24 cellular contexts compared by ENCODE assay signal in the genomic region with DNA sequence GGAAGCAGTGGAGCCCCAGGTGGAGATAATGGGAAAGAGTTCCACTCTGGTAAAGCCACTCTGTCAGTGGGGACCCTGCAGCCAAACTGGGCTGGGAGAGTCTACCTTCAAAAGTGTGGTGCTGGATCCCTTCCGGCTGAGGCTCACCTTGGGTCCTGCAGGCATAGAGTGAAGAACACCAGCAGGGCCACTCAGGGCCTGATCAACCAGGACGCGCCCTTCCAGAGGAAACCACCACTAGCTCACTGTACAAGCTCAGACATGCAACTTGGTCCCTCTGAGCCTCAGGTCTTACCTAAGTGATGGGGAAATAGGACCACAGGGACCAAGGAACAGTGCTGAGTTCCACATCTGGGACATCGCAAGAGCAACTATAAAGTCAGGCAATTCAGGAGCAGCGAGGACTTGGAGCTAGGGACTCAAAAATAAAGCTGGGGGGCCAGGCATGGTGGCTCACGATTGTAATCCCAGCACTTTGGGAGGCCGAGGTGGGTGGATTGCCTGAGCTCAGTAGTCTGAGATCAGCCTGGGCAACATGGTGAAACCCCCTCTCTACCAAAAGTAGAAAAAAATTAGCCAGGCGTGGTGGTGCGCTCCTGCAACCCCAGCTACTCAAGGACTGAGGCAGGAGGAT. TPM values are rescaled to one million over a fixed set of nuclear protein-coding genes. Genes with fewer than 3 reads are reported as not detected.
DNase-seq lines count a peak whose midpoint lies in the region; ATAC-seq, FAIRE-seq and TF ChIP-seq lines count a peak whose summit lies in the region.
"Had no signal": no experiment of that assay in that cellular context is flagged by ENCODE, and none has a peak within 500 bp of the region (broad histone marks: within the 10 kb centered on the region; RNA-seq: fewer than 3 reads in every experiment).

No MANE protein-coding gene starts in this region.

- H3K27ac ChIP-seq in right cardiac atrium (ENCODE audit: low read length): no peak overlapping the region
- H3K27ac ChIP-seq in naive thymus-derived CD4-positive, alpha-beta T cell (ENCODE audit: low read depth, low read length): no peak overlapping the region
- H3K27ac ChIP-seq: BLaER1 treated with 17β-estradiol and CSF1 and Interleukin-3, amounts not matched to agents 10 nM and 100 nM; Peyer's patch; SJCRH30 had no signal

- H3K9me3 Mint-ChIP-seq in WTC11: peaks cover 3% of the 10 kb centered on the region; the same call in 1 of the 2 replicates
- H3K9me3 Mint-ChIP-seq in naive thymus-derived CD4-positive, alpha-beta T cell: no peaks in the 10 kb centered on the region
- H3K9me3 Mint-ChIP-seq: activated T-helper 1 cell treated with anti-CD3 and anti-CD28 coated beads, Interleukin-12 subunit alpha, Interleukin-12 subunit beta, Interleukin-2, Interleukin-4 antibody, amounts not matched to agents 30 ng/mL and 10 ng/mL and 1 ng/mL, durations not matched to agents 14 hours and 24 hours and 36 hours; H9 had no signal

- peak; percentile 47 for DNase-seq in cardiac septum (ENCODE audit: low spot score)
- DNase-seq in right cardiac atrium: no peak
- DNase-seq in WTC11 (ENCODE audit: low spot score): no peak
- DNase-seq in islet precursor cell: peak; percentile 49
- no peak for DNase-seq in HTR-8/SVneo (ENCODE audit: insufficient read length, low spot score)
- DNase-seq in naive thymus-derived CD4-positive, alpha-beta T cell: no peak
- no peak for DNase-seq in SW 1271 (lab: John Stamatoyannopoulos, UW)
- DNase-seq: left cardiac atrium, NCI-H1105, NCI-H2029 treated with DMSO at 0.1 percent for 48 hours had no signal

- no peaks in the 10 kb centered on the region for H3K9me3 ChIP-seq in right cardiac atrium (ENCODE audit: control insufficient read depth, low read length)
- H3K9me3 ChIP-seq in naive thymus-derived CD4-positive, alpha-beta T cell (ENCODE audit: control insufficient read depth in 2 of 3, low read length in 3 of 3): no peaks in the 10 kb centered on the region
- H3K9me3 ChIP-seq: BLaER1 treated with 17β-estradiol and CSF1 and Interleukin-3, amounts not matched to agents 10 nM and 100 nM; Caco-2; Peyer's patch; SJCRH30 had no signal

- FAIRE-seq in HTR-8/SVneo (lab: Jason Lieb, UNC): no peak
- FAIRE-seq: urothelium cell line had no signal

- WGBS in right cardiac atrium: 79% methylated on average over 9 of the region's 9 CpGs

- peaks cover 65% of the 10 kb centered on the region for H3K27me3 Mint-ChIP-seq in WTC11 (ENCODE audit: low read depth)
- H3K27me3 Mint-ChIP-seq in naive thymus-derived CD4-positive, alpha-beta T cell: peaks cover 31 to 55% (median 39%) of the 10 kb centered on the region in 5 donors

- 0 out of 2 replicates have a peak overlapping the region, but pooled peaks have one; percentile 65 for H3K27ac Mint-ChIP-seq in WTC11
- no peak overlapping the region for H3K27ac Mint-ChIP-seq in naive thymus-derived CD4-positive, alpha-beta T cell
- H3K27ac Mint-ChIP-seq: activated naive CD8-positive, alpha-beta T cell; activated T-helper 1 cell treated with anti-CD3 and anti-CD28 coated beads, Interleukin-12 subunit alpha, Interleukin-12 subunit beta, Interleukin-2, Interleukin-4 antibody, amounts not matched to agents 30 ng/mL and 10 ng/mL and 1 ng/mL, durations not matched to agents 14 hours and 24 hours and 36 hours had no signal

- H3K4me3 Mint-ChIP-seq in WTC11: no peak overlapping the region
- H3K4me3 Mint-ChIP-seq in naive thymus-derived CD4-positive, alpha-beta T cell: no peak overlapping the region
- H3K4me3 Mint-ChIP-seq: activated naive CD8-positive, alpha-beta T cell; activated T-helper 1 cell treated with anti-CD3 and anti-CD28 coated beads, Interleukin-12 subunit alpha, Interleukin-12 subunit beta, Interleukin-2, Interleukin-4 antibody, amounts not matched to agents 30 ng/mL and 10 ng/mL and 1 ng/mL, durations not matched to agents 14 hours and 24 hours and 36 hours; H9 had no signal

- TF ChIP-seq CTCF in WTC11 (IDR thresholded peaks at IDR 0.05): no peak

- no peaks in the 10 kb centered on the region for H3K4me1 ChIP-seq in right cardiac atrium (ENCODE audit: control insufficient read depth, insufficient read depth, low read length)
- no peaks in the 10 kb centered on the region for H3K4me1 ChIP-seq in naive thymus-derived CD4-positive, alpha-beta T cell (ENCODE audit: control insufficient read depth in 2 of 2, insufficient read depth in 2 of 2, low read length in 2 of 2)
- H3K4me1 ChIP-seq: Caco-2, Peyer's patch had no signal

- no peak for ATAC-seq in right cardiac atrium
- ATAC-seq in WTC11: no peak
- ATAC-seq in naive thymus-derived CD4-positive, alpha-beta T cell: no peak

- H3K27me3 ChIP-seq in right cardiac atrium (ENCODE audit: control insufficient read depth, insufficient read depth): no peaks in the 10 kb centered on the region
- peaks cover 0 to 3% of the 10 kb centered on the region in 2 donors for H3K27me3 ChIP-seq in naive thymus-derived CD4-positive, alpha-beta T cell (ENCODE audit: control insufficient read depth in 2 of 2, insufficient read depth in 2 of 2, low read length in 2 of 2)
- H3K27me3 ChIP-seq: Peyer's patch, SJCRH30 had no signal

- intact Hi-C loops in cardiac septum (cut with DNase I) (loop anchor here (2.0 kb wide), 1 partner anchor 58 kb away; a partner anchor contains a TSS), right cardiac atrium (cut with DNase I) (loop anchor here in 3 of 4 donors (5.0 to 10.0 kb wide), 3 partner anchors 46 to 53 kb away; a partner anchor contains a TSS)
- intact Hi-C loops in naive thymus-derived CD4-positive, alpha-beta T cell (cut with micrococcal nuclease): loop anchor here (1.0 kb wide), 5 partner anchors 7 to 225 kb away; a partner anchor contains a TSS

- no peaks in the 10 kb centered on the region for H3K36me3 ChIP-seq in naive thymus-derived CD4-positive, alpha-beta T cell (ENCODE audit: control insufficient read depth in 2 of 3, insufficient read depth in 3 of 3, low read length in 3 of 3)
- H3K36me3 ChIP-seq: BLaER1 treated with 17β-estradiol and CSF1 and Interleukin-3, amounts not matched to agents 10 nM and 100 nM; Peyer's patch; SJCRH30 had no signal

- peaks cover 20% of the 10 kb centered on the region for H3K4me1 Mint-ChIP-seq in WTC11
- peaks cover 0 to 1% (median 0%) of the 10 kb centered on the region in 7 donors for H3K4me1 Mint-ChIP-seq in naive thymus-derived CD4-positive, alpha-beta T cell

- no peak overlapping the region for H3K4me3 ChIP-seq in right cardiac atrium (ENCODE audit: low read length)
- no peak overlapping the region for H3K4me3 ChIP-seq in naive thymus-derived CD4-positive, alpha-beta T cell (ENCODE audit: low read length)
- H3K4me3 ChIP-seq: BLaER1 treated with 17β-estradiol and CSF1 and Interleukin-3, amounts not matched to agents 10 nM and 100 nM; Peyer's patch; SJCRH30; smooth muscle cell had no signal

- CTCF ChIA-PET in WTC11 (lab: Charles Lee): interaction anchor here (0.5 to 11.7 kb wide), 31 partner anchors 7 to 1196 kb away, joined by 3 to 264 read pairs (median 4); a partner anchor contains a TSS
- CTCF ChIA-PET in naive thymus-derived CD4-positive, alpha-beta T cell (lab: Charles Lee): interaction anchor here (0.6 to 4.5 kb wide), 16 partner anchors 8 to 224 kb away, joined by 3 to 27 read pairs (median 4); a partner anchor contains a TSS

- POLR2A ChIA-PET in WTC11 (lab: Charles Lee): no interaction called here
- POLR2A ChIA-PET in naive thymus-derived CD4-positive, alpha-beta T cell (lab: Charles Lee): interaction anchor here (0.6 to 0.7 kb wide), 2 partner anchors 10 to 29 kb away, joined by 3 read pairs; no protein-coding TSS in a partner anchor

- H3K36me3 Mint-ChIP-seq in WTC11: no peaks in the 10 kb centered on the region
- H3K36me3 Mint-ChIP-seq in naive thymus-derived CD4-positive, alpha-beta T cell: no peaks in the 10 kb centered on the region
- H3K36me3 Mint-ChIP-seq: activated naive CD8-positive, alpha-beta T cell had no signal

TF ChIP-seq in WTC11, 78 proteins besides CTCF, POLR2A, EP300 and RAD21:
- TF ChIP-seq ZNF396 (CRISPR knock-in tag; IDR thresholded peaks at IDR 0.05; ENCODE audit: borderline replicate concordance) (no peak), ZNF121 (CRISPR knock-in tag; IDR thresholded peaks at IDR 0.05) (0 out of 2 replicates have a peak, but pooled peaks have one; percentile 23), ETV6 (CRISPR knock-in tag; IDR thresholded peaks at IDR 0.05) (no peak), ZNF416 (CRISPR knock-in tag; IDR thresholded peaks at IDR 0.05) (no peak)

RNA-seq across cellular contexts. Expression of a gene that starts 5.9 kb away (rescaled TPM):
- total RNA-seq in cardiac septum: 0.38 TPM
- 1 to 10 TPM in 1 of 4 donors, under 1 TPM in 3; 0.57 to 1.8 (median 0.94) TPM for total RNA-seq in right cardiac atrium
- 2.0 TPM for polyA plus RNA-seq in right cardiac atrium
- 0.73 to 2.4 TPM (median 1.7 TPM) in 3 replicates for total RNA-seq in WTC11 (2021)
- not detected for total RNA-seq in naive thymus-derived CD4-positive, alpha-beta T cell
- not detected for polyA plus RNA-seq in naive thymus-derived CD4-positive, alpha-beta T cell
- total RNA-seq: activated T-helper 1 cell treated with anti-CD3 and anti-CD28 coated beads, Interleukin-12 subunit alpha, Interleukin-12 subunit beta, Interleukin-2, Interleukin-4 antibody, amounts not matched to agents 30 ng/mL and 10 ng/mL and 1 ng/mL, durations not matched to agents 14 hours and 24 hours and 36 hours; dermis microvascular lymphatic vessel endothelial cell; occipital lobe; renal cortical epithelial cell; smooth muscle cell; T-helper 1 cell treated with Interleukin-12 subunit alpha and Interleukin-12 subunit beta and Interleukin-4 antibody, amounts not matched to agents 30 ng/mL and 1 ng/mL, for 36 hours had no signal
- polyA plus RNA-seq: smooth muscle cell had no signal

RNA-seq across cellular contexts. Expression of a gene that starts 24.2 kb away (rescaled TPM):
- total RNA-seq in cardiac septum (39.5 TPM), right cardiac atrium (10 to 100 TPM; 34.2 to 71.7 (median 66.7) TPM), WTC11 (2021) (458 to 540 TPM (median 478 TPM) in 3 replicates)
- 106 TPM for polyA plus RNA-seq in right cardiac atrium
- total RNA-seq in naive thymus-derived CD4-positive, alpha-beta T cell: 100 to 1,000 TPM in 1 of 5 experiments, 10 to 100 TPM in 4; 17.9 to 195 (median 24.1) TPM
- polyA plus RNA-seq in naive thymus-derived CD4-positive, alpha-beta T cell: 10 to 100 TPM; 21.5 to 23.1 TPM

RNA-seq across cellular contexts. Expression of a gene that starts 34.0 kb away (rescaled TPM):
- total RNA-seq in cardiac septum (not detected), right cardiac atrium (1 to 10 TPM in 1 of 4 donors, under 1 TPM in 2, not detected in 1; 0.65 to 1.7 (median 0.93) TPM), WTC11 (2021) (78.5 to 89.2 TPM (median 80.0 TPM) in 3 replicates)
- polyA plus RNA-seq in right cardiac atrium: 0.25 TPM
- total RNA-seq in naive thymus-derived CD4-positive, alpha-beta T cell: 10 to 100 TPM in 1 of 5 experiments, 1 to 10 TPM in 2, under 1 TPM in 1, not detected in 1; 0.83 to 58.2 (median 1.3) TPM
- under 1 TPM in 1 of 2 donors, not detected in 1; 0.21 TPM for polyA plus RNA-seq in naive thymus-derived CD4-positive, alpha-beta T cell

RNA-seq across cellular contexts. Expression of a gene that starts 47.9 kb away (rescaled TPM):
- total RNA-seq in cardiac septum: not detected
- total RNA-seq in right cardiac atrium: not detected
- not detected for polyA plus RNA-seq in right cardiac atrium
- total RNA-seq in WTC11 (2021): 0.92 to 1.2 TPM (median 1.2 TPM) in 3 replicates
- total RNA-seq in naive thymus-derived CD4-positive, alpha-beta T cell: not detected
- not detected for polyA plus RNA-seq in naive thymus-derived CD4-positive, alpha-beta T cell
- total RNA-seq: activated T-helper 1 cell treated with anti-CD3 and anti-CD28 coated beads, Interleukin-12 subunit alpha, Interleukin-12 subunit beta, Interleukin-2, Interleukin-4 antibody, amounts not matched to agents 30 ng/mL and 10 ng/mL and 1 ng/mL, durations not matched to agents 14 hours and 24 hours and 36 hours; aorta; dermis microvascular lymphatic vessel endothelial cell; left cardiac atrium; Peyer's patch; smooth muscle cell; T-helper 1 cell treated with Interleukin-12 subunit alpha and Interleukin-12 subunit beta and Interleukin-4 antibody, amounts not matched to agents 30 ng/mL and 1 ng/mL, for 36 hours had no signal
- polyA plus RNA-seq: aorta had no signal

RNA-seq across cellular contexts. Expression of a gene that starts 57.6 kb away (rescaled TPM):
- total RNA-seq in cardiac septum (0.70 TPM), right cardiac atrium (under 1 TPM; 0.24 to 0.86 (median 0.44) TPM), WTC11 (2021) (0.14 to 0.24 TPM (median 0.23 TPM) in 3 replicates)
- 0.09 TPM for polyA plus RNA-seq in right cardiac atrium
- total RNA-seq in naive thymus-derived CD4-positive, alpha-beta T cell: not detected
- not detected for polyA plus RNA-seq in naive thymus-derived CD4-positive, alpha-beta T cell
- total RNA-seq: T-helper 1 cell treated with Interleukin-12 subunit alpha and Interleukin-12 subunit beta and Interleukin-4 antibody, amounts not matched to agents 30 ng/mL and 1 ng/mL, for 36 hours had no signal

Comparison
In these comparisons a context has a peak if more than half of its experiments do, and no peak if none do; other contexts are left out.
1. DNase-seq: peak in cardiac septum (single experiment) and islet precursor cell (single experiment); none in right cardiac atrium (0 of 3), WTC11 (single experiment), HTR-8/SVneo (single experiment), naive thymus-derived CD4-positive, alpha-beta T cell (0 of 9) and SW 1271 (0 of 2).